Comparison of ENCODE assay signal across 20 cellular contexts in the genomic region with DNA sequence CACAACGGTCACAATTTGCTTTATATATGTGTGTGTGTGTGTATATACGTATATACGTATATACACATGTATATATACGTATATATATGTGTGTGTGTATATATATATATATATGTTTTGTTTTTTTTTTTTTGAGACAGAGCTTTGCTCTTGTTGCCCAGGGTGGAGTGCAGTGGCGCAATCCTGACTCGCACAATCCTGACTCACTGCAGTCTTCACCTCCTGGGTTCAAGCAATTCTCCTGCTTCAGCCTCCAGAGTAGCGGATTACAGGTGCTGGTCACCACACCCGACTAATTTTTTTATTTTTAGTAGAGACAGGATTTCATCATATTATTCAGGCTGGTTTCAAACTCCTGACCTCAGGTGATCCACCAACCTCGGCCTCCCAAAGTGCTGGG. TPM values are rescaled to one million over a fixed set of nuclear protein-coding genes. Genes with fewer than 3 reads are reported as not detected.
DNase-seq lines count a peak whose midpoint lies in the region; ATAC-seq and TF ChIP-seq lines count a peak whose summit lies in the region.
"Had no signal": no experiment of that assay in that cellular context is flagged by ENCODE, and none has a peak within 500 bp of the region (broad histone marks: within the 10 kb centered on the region; RNA-seq: fewer than 3 reads in every experiment).

No MANE protein-coding gene starts in this region.

- TF ChIP-seq CTCF in Loucy (conservative IDR thresholded peaks at IDR 0.05; ENCODE audit: low read length) (no peak), epithelial cell of esophagus (IDR thresholded peaks at IDR 0.05; ENCODE audit: insufficient read depth, low read depth, low read length, missing control alignments) (no peak), GM20000 (IDR thresholded peaks at IDR 0.05; ENCODE audit: extremely low read depth, missing control alignments) (no peak)

- peaks cover 78% of the 10 kb centered on the region for H4K20me1 ChIP-seq in Loucy (ENCODE audit: insufficient read depth, low read length, poor library complexity, severe bottlenecking)

- H3K27me3 Mint-ChIP-seq in activated naive CD8-positive, alpha-beta T cell, result no peaks in the 10 kb centered on the region
- no peaks in the 10 kb centered on the region for H3K27me3 Mint-ChIP-seq in activated naive CD8-positive, alpha-beta T cell treated with anti-CD3 and anti-CD28 coated beads, Interleukin-2, amount 50 U/mL, for 24 hours

- H3K27me3 ChIP-seq in Loucy (ENCODE audit: insufficient read depth, low read length, poor library complexity, severe bottlenecking), result no peaks in the 10 kb centered on the region
- H3K27me3 ChIP-seq: body of pancreas, dorsolateral prefrontal cortex, esophagus squamous epithelium, neutrophil, right atrium auricular region had no signal

- intact Hi-C loops in left cardiac atrium (cut with DNase I), result no loop called here

- peak overlapping the region; percentile 90 for H3K4me3 ChIP-seq in Loucy (ENCODE audit: low read length, poor library complexity, severe bottlenecking)
- no peak overlapping the region for H3K4me3 ChIP-seq in epithelial cell of esophagus (ENCODE audit: low read length)
- H3K4me3 ChIP-seq: body of pancreas, dorsolateral prefrontal cortex, esophagus squamous epithelium, right atrium auricular region had no signal

- ATAC-seq in activated naive CD8-positive, alpha-beta T cell treated with anti-CD3 and anti-CD28 coated beads, Interleukin-2, amount 50 U/mL, for 24 hours, result no peak
- no peak for ATAC-seq in left cardiac atrium
- ATAC-seq: body of pancreas, Panc1 had no signal

- no peaks in the 10 kb centered on the region for H3K9me3 Mint-ChIP-seq in activated naive CD8-positive, alpha-beta T cell (ENCODE audit: low read depth)
- H3K9me3 Mint-ChIP-seq in activated naive CD8-positive, alpha-beta T cell treated with anti-CD3 and anti-CD28 coated beads, Interleukin-2, amount 50 U/mL, for 24 hours, result peaks cover 4% of the 10 kb centered on the region

- no peaks in the 10 kb centered on the region for H3F3A ChIP-seq in Loucy (ENCODE audit: low read depth)

- H3K9me2 ChIP-seq in Loucy (replicated peaks; ENCODE audit: low read depth, low read length), result no peaks in the 10 kb centered on the region

- no peak overlapping the region for H2AFZ ChIP-seq in Loucy (ENCODE audit: low read length)

- no peaks in the 10 kb centered on the region for H3K9me3 ChIP-seq in Loucy (ENCODE audit: insufficient read depth, low read depth, low read length)
- H3K9me3 ChIP-seq: body of pancreas, esophagus squamous epithelium, neutrophil, right atrium auricular region had no signal

- H3K36me3 Mint-ChIP-seq in activated naive CD8-positive, alpha-beta T cell, result peaks cover 2% of the 10 kb centered on the region
- peaks cover 23% of the 10 kb centered on the region for H3K36me3 Mint-ChIP-seq in activated naive CD8-positive, alpha-beta T cell treated with anti-CD3 and anti-CD28 coated beads, Interleukin-2, amount 50 U/mL, for 24 hours (ENCODE audit: low read depth)

- H3K4me1 ChIP-seq in Loucy (ENCODE audit: insufficient read depth, low read length, poor library complexity, severe bottlenecking), result peaks cover 58% of the 10 kb centered on the region

- no peak for DNase-seq in activated naive CD8-positive, alpha-beta T cell treated with anti-CD3 and anti-CD28 coated beads, Interleukin-2, amount 50 U/mL, for 24 hours
- peak; percentile 76 for DNase-seq in epithelial cell of esophagus (ENCODE audit: low read depth)
- DNase-seq in renal cortical epithelial cell (ENCODE audit: low read depth), result peak; percentile 43
- no peak for DNase-seq in NCI-H146 treated with DMSO at 0.1 percent for 48 hours (lab: John Stamatoyannopoulos, UW; ENCODE audit: unreplicated experiment)
- DNase-seq in GM20000 (ENCODE audit: low spot score), result no peak
- DNase-seq in left cardiac atrium, result no peak
- DNase-seq: activated naive CD4-positive, alpha-beta T cell treated with anti-CD3 and anti-CD28 coated beads, Interleukin-2, amount 50 U/mL, for 16 hours; body of pancreas; dorsolateral prefrontal cortex; esophagus squamous epithelium; kidney; midbrain; NCI-H1048; NCI-H69; substantia nigra had no signal

- H3K27ac Mint-ChIP-seq in activated naive CD8-positive, alpha-beta T cell, result peak overlapping the region; percentile 77
- H3K27ac Mint-ChIP-seq in activated naive CD8-positive, alpha-beta T cell treated with anti-CD3 and anti-CD28 coated beads, Interleukin-2, amount 50 U/mL, for 24 hours, result no peak overlapping the region

- H3K4me1 Mint-ChIP-seq in activated naive CD8-positive, alpha-beta T cell (ENCODE audit: low read depth), result peaks cover 68% of the 10 kb centered on the region
- H3K4me1 Mint-ChIP-seq in activated naive CD8-positive, alpha-beta T cell treated with anti-CD3 and anti-CD28 coated beads, Interleukin-2, amount 50 U/mL, for 24 hours, result peaks cover 68% of the 10 kb centered on the region

- peaks cover 87% of the 10 kb centered on the region for H3K79me2 ChIP-seq in Loucy (ENCODE audit: insufficient read depth, low read length)

- peak overlapping the region; percentile 96 for H3K4me2 ChIP-seq in Loucy (ENCODE audit: low read depth, low read length, poor library complexity, severe bottlenecking)

- no peaks in the 10 kb centered on the region for H3K36me3 ChIP-seq in Loucy (ENCODE audit: insufficient read depth, low read length)
- H3K36me3 ChIP-seq: neutrophil, right atrium auricular region had no signal

- H3K9ac ChIP-seq in Loucy (ENCODE audit: low read depth, low read length, poor library complexity, severe bottlenecking), result no peak overlapping the region

- H3K4me3 Mint-ChIP-seq in activated naive CD8-positive, alpha-beta T cell, result no peak overlapping the region
- H3K4me3 Mint-ChIP-seq in activated naive CD8-positive, alpha-beta T cell treated with anti-CD3 and anti-CD28 coated beads, Interleukin-2, amount 50 U/mL, for 24 hours, result no peak overlapping the region

RNA-seq across cellular contexts. Expression of gene RNF38, which starts 3.1 kb away (rescaled TPM):
- total RNA-seq in renal cortical epithelial cell (12.0 and 47.3 TPM in 2 replicates), left cardiac atrium (10 to 100 TPM; 25.4 to 29.6 TPM)

Comparison
In these comparisons a context has a peak if more than half of its experiments do, and no peak if none do; other contexts are left out.
1. DNase-seq: peak in epithelial cell of esophagus (single experiment) and renal cortical epithelial cell (single experiment); none in activated naive CD8-positive, alpha-beta T cell treated with anti-CD3 and anti-CD28 coated beads, Interleukin-2, amount 50 U/mL, for 24 hours (single experiment), NCI-H146 treated with DMSO at 0.1 percent for 48 hours (single experiment), GM20000 (single experiment) and left cardiac atrium (single experiment).